ENCODE assay signal across 8 cellular contexts in genomic region chr10:133373104-133373624, GRCh38. TPM values are rescaled to one million over a fixed set of nuclear protein-coding genes. Genes with fewer than 3 reads are reported as not detected.
A peak's percentile ranks its signal among the peaks of the same experiment; 100 is the strongest.
DNase-seq lines count a peak whose midpoint lies in the region; ATAC-seq, FAIRE-seq and TF ChIP-seq lines count a peak whose summit lies in the region.

TSS of gene ECHS1 (minus strand) at chr10:133373354. CDS start at chr10:133373333, 21 bp downstream.

- no peaks in the 10 kb centered on the region for H3K27me3 ChIP-seq in upper lobe of right lung

- TF ChIP-seq CTCF in progenitor cell of endocrine pancreas (IDR thresholded peaks at IDR 0.05; ENCODE audit: unreplicated experiment) = no peak
- TF ChIP-seq CTCF in upper lobe of right lung (IDR thresholded peaks at IDR 0.05) = no peak

- peak; percentile 94 for FAIRE-seq in GM12892 (lab: Jason Lieb, UNC)

- H3K36me3 Mint-ChIP-seq in progenitor cell of endocrine pancreas (ENCODE audit: insufficient read depth) = peaks cover 2% of the 10 kb centered on the region

- peak within 1 kb of the TSS; percentile 72 for H3K4me3 ChIP-seq in upper lobe of right lung

- peak; percentile 90; the same call in 1 of the 2 replicates for TF ChIP-seq POLR2A in GM12892 (IDR thresholded peaks at IDR 0.05; ENCODE audit: low read depth, low read length)

- H3K9me3 ChIP-seq in upper lobe of right lung = no peaks in the 10 kb centered on the region

- peaks cover 18% of the 10 kb centered on the region for H3K4me1 ChIP-seq in upper lobe of right lung

- no peaks in the 10 kb centered on the region for H3K9me3 Mint-ChIP-seq in progenitor cell of endocrine pancreas (ENCODE audit: low read depth)

- peak within 1 kb of the TSS; percentile 90 for H3K4me3 Mint-ChIP-seq in progenitor cell of endocrine pancreas (ENCODE audit: low read depth)

- peaks cover 28% of the 10 kb centered on the region for H3K36me3 ChIP-seq in upper lobe of right lung

- peaks cover 7% of the 10 kb centered on the region for H3K4me1 Mint-ChIP-seq in progenitor cell of endocrine pancreas (ENCODE audit: low read depth)

- H3K27ac ChIP-seq in upper lobe of right lung = peak within 1 kb of the TSS; percentile 83

- DNase-seq in GM12892 (ENCODE audit: insufficient read length) = peak; percentile 100
- peak; percentile 95 for DNase-seq in NCI-H146 (lab: John Stamatoyannopoulos, UW)
- DNase-seq in amniotic epithelial cell (ENCODE audit: low read depth) = peak; percentile 78
- DNase-seq in left cardiac atrium = peak; percentile 97
- peak; percentile 98 for DNase-seq in progenitor cell of endocrine pancreas (ENCODE audit: low spot score, unreplicated experiment)
- peak; percentile 99 for DNase-seq in upper lobe of right lung

- peak within 1 kb of the TSS; percentile 95 for H3K27ac Mint-ChIP-seq in progenitor cell of endocrine pancreas

- H3K27me3 Mint-ChIP-seq in progenitor cell of endocrine pancreas = peaks cover 33% of the 10 kb centered on the region

- intact Hi-C loops in T-helper 1 cell treated with Interleukin-12 subunit alpha and Interleukin-12 subunit beta and Interleukin-4 antibody, amounts not matched to agents 30 ng/mL and 1 ng/mL, for 36 hours (cut with micrococcal nuclease) = loop anchor here (1.0 to 10.0 kb wide), 8 partner anchors 15 to 918 kb away; partner anchors contain the start of genes ADAM8, FUOM and MTG1
- intact Hi-C loops in left cardiac atrium (cut with DNase I) = no loop called here
- intact Hi-C loops in upper lobe of right lung (cut with DNase I) = no loop called here

- ATAC-seq in HG02870 (IDR thresholded peaks at IDR 0.05; ENCODE audit: unreplicated experiment) = peak; percentile 98
- ATAC-seq in left cardiac atrium = peak; percentile 98
- peak; percentile 98 for ATAC-seq in upper lobe of right lung

RNA-seq across cellular contexts. Expression of gene ECHS1, which starts in this region (rescaled TPM):
- 79.0 TPM for polyA plus RNA-seq in GM12892 (2012; ENCODE audit: missing spikeins)
- total RNA-seq in T-helper 1 cell treated with Interleukin-12 subunit alpha and Interleukin-12 subunit beta and Interleukin-4 antibody, amounts not matched to agents 30 ng/mL and 1 ng/mL, for 36 hours = 37.6 and 40.4 TPM in 2 replicates
- total RNA-seq in left cardiac atrium (100 to 1,000 TPM; 106 to 135 TPM), progenitor cell of endocrine pancreas (89.7 and 91.4 TPM in 2 replicates), upper lobe of right lung (55.8 TPM)

Comparison
In these comparisons a context has a peak if more than half of its experiments do, and no peak if none do; other contexts are left out.
1. Peak in every context shown above with its lines: DNase-seq, ATAC-seq, H3K4me3 ChIP-seq and H3K27ac ChIP-seq.